ENCODE assay signal across 8 cellular contexts in the genomic region with DNA sequence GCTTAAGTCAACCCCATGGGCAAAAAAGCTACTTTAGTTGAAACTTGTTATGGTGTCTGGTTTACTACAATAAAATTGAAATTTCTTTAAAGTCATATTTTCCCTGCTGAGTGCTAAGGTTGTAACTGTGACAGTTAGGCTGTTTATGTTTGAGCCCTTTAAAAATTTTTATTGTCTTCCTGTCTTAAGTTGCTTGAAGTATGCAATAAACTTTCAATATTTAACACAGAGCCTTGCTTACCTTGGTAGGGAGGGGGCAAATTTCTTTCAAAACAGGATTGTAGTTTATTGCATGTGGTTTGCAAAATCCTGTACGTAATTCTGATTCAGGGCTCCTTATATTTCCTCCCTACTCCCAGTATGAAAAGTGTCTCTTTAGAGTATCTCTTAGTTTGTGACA.
"Had no signal": no experiment of that assay in that cellular context is flagged by ENCODE, and none has a peak within 500 bp of the region (broad histone marks: within the 10 kb centered on the region; RNA-seq: fewer than 3 reads in every experiment).

No MANE protein-coding gene starts in this region.

- H3K27ac ChIP-seq: GM23248, HL-60 had no signal

- DNase-seq: GM23248, GOT3, H9, HCEC 1CT, HFFc6, KBM-7 had no signal

- ATAC-seq: HepG2 had no signal

- H2AFZ ChIP-seq: GM23248 had no signal

- H3K9ac ChIP-seq: GM23248 had no signal

- H3K4me3 ChIP-seq: GM23248 had no signal
